ENCODE assay signal across 10 cellular contexts in genomic region chr20:51335329-51335841, GRCh38.
DNase-seq lines count a peak whose midpoint lies in the region; ATAC-seq and TF ChIP-seq lines count a peak whose summit lies in the region.
"Had no signal": no experiment of that assay in that cellular context is flagged by ENCODE, and none has a peak within 500 bp of the region (broad histone marks: within the 10 kb centered on the region; RNA-seq: fewer than 3 reads in every experiment).

No MANE protein-coding gene starts in this region.

- no peaks in the 10 kb centered on the region for H3K9me3 Mint-ChIP-seq in activated CD4-positive, alpha-beta memory T cell treated with anti-CD3 and anti-CD28 coated beads, Interleukin-2, amount 10 ng/mL, durations not matched to agents 7 days and 5 days
- no peaks in the 10 kb centered on the region for H3K9me3 Mint-ChIP-seq in activated T-helper 1 cell treated with anti-CD3 and anti-CD28 coated beads, Interleukin-12 subunit alpha, Interleukin-12 subunit beta, Interleukin-2, Interleukin-4 antibody, amounts not matched to agents 30 ng/mL and 10 ng/mL and 1 ng/mL, durations not matched to agents 14 hours and 24 hours and 36 hours

- H3K9me3 ChIP-seq in mesodermal cell (ENCODE audit: control insufficient read depth, low read length), result no peaks in the 10 kb centered on the region

- no peak overlapping the region for H3K4me3 ChIP-seq in HFF-Myc (replicated peaks; ENCODE audit: low read depth, low read length)
- H3K4me3 ChIP-seq in mesodermal cell (ENCODE audit: extremely low read depth, insufficient read depth, low read length, poor library complexity, severe bottlenecking), result no peak overlapping the region

- no peak for ATAC-seq in GM18907 (IDR thresholded peaks at IDR 0.05; ENCODE audit: unreplicated experiment)
- ATAC-seq: left cardiac atrium had no signal

- no peak for TF ChIP-seq CTCF in HFF-Myc (IDR thresholded peaks at IDR 0.05; ENCODE audit: low read depth, low read length, missing control alignments)

- H3K4me1 ChIP-seq in mesodermal cell (ENCODE audit: control insufficient read depth, insufficient read depth, low read length, poor library complexity, severe bottlenecking), result peaks cover 13% of the 10 kb centered on the region

- H3K36me3 Mint-ChIP-seq in activated CD4-positive, alpha-beta memory T cell treated with anti-CD3 and anti-CD28 coated beads, Interleukin-2, amount 10 ng/mL, durations not matched to agents 7 days and 5 days (ENCODE audit: low read depth), result no peaks in the 10 kb centered on the region
- H3K36me3 Mint-ChIP-seq in activated T-helper 1 cell treated with anti-CD3 and anti-CD28 coated beads, Interleukin-12 subunit alpha, Interleukin-12 subunit beta, Interleukin-2, Interleukin-4 antibody, amounts not matched to agents 30 ng/mL and 10 ng/mL and 1 ng/mL, durations not matched to agents 14 hours and 24 hours and 36 hours (ENCODE audit: low read depth), result no peaks in the 10 kb centered on the region

- no peaks in the 10 kb centered on the region for H3K27me3 Mint-ChIP-seq in activated CD4-positive, alpha-beta memory T cell treated with anti-CD3 and anti-CD28 coated beads, Interleukin-2, amount 10 ng/mL, durations not matched to agents 7 days and 5 days
- H3K27me3 Mint-ChIP-seq in activated T-helper 1 cell treated with anti-CD3 and anti-CD28 coated beads, Interleukin-12 subunit alpha, Interleukin-12 subunit beta, Interleukin-2, Interleukin-4 antibody, amounts not matched to agents 30 ng/mL and 10 ng/mL and 1 ng/mL, durations not matched to agents 14 hours and 24 hours and 36 hours (ENCODE audit: insufficient read depth), result peaks cover 4% of the 10 kb centered on the region

- 70 to 94% methylated on average over 2 to 5 of the region's 8 CpGs for WGBS in mesodermal cell (ENCODE audit: insufficient coverage in 2 of 2), 2 experiments

- POLR2A ChIA-PET in activated CD4-positive, alpha-beta memory T cell treated with anti-CD3 and anti-CD28 coated beads, Interleukin-2, amount 10 ng/mL, durations not matched to agents 7 days and 5 days (lab: Charles Lee), result no interaction called here

- DNase-seq in ELF-1 (ENCODE audit: low read depth, low spot score), result peak; percentile 48
- DNase-seq in HFF-Myc (ENCODE audit: extremely low read depth, low read depth), result peak; percentile 81
- peak; percentile 39 for DNase-seq in activated CD4-positive, alpha-beta memory T cell treated with anti-CD3 and anti-CD28 coated beads, Interleukin-2, amount 10 ng/mL, durations not matched to agents 7 days and 5 days
- no peak for DNase-seq in amygdala (lab: John Stamatoyannopoulos, UW)
- no peak for DNase-seq in NCI-H345 treated with DMSO at 0.1 percent for 48 hours (lab: John Stamatoyannopoulos, UW; ENCODE audit: unreplicated experiment)
- DNase-seq in activated T-helper 1 cell treated with anti-CD3 and anti-CD28 coated beads, Interleukin-12 subunit alpha, Interleukin-12 subunit beta, Interleukin-2, Interleukin-4 antibody, amounts not matched to agents 30 ng/mL and 10 ng/mL and 1 ng/mL, durations not matched to agents 14 hours and 24 hours and 36 hours (ENCODE audit: low spot score), result no peak
- DNase-seq: left cardiac atrium, OCI-M1 had no signal

- H3K4me3 Mint-ChIP-seq in activated CD4-positive, alpha-beta memory T cell treated with anti-CD3 and anti-CD28 coated beads, Interleukin-2, amount 10 ng/mL, durations not matched to agents 7 days and 5 days, result no peak overlapping the region
- H3K4me3 Mint-ChIP-seq in activated T-helper 1 cell treated with anti-CD3 and anti-CD28 coated beads, Interleukin-12 subunit alpha, Interleukin-12 subunit beta, Interleukin-2, Interleukin-4 antibody, amounts not matched to agents 30 ng/mL and 10 ng/mL and 1 ng/mL, durations not matched to agents 14 hours and 24 hours and 36 hours, result no peak overlapping the region

- peak overlapping the region; percentile 70 for H3K27ac ChIP-seq in mesodermal cell (ENCODE audit: low read depth, low read length, severe bottlenecking)

- peaks cover 34% of the 10 kb centered on the region for H3K4me1 Mint-ChIP-seq in activated CD4-positive, alpha-beta memory T cell treated with anti-CD3 and anti-CD28 coated beads, Interleukin-2, amount 10 ng/mL, durations not matched to agents 7 days and 5 days
- H3K4me1 Mint-ChIP-seq in activated T-helper 1 cell treated with anti-CD3 and anti-CD28 coated beads, Interleukin-12 subunit alpha, Interleukin-12 subunit beta, Interleukin-2, Interleukin-4 antibody, amounts not matched to agents 30 ng/mL and 10 ng/mL and 1 ng/mL, durations not matched to agents 14 hours and 24 hours and 36 hours (ENCODE audit: low read depth), result no peaks in the 10 kb centered on the region

- intact Hi-C loops in activated T-helper 1 cell treated with anti-CD3 and anti-CD28 coated beads, Interleukin-12 subunit alpha, Interleukin-12 subunit beta, Interleukin-2, Interleukin-4 antibody, amounts not matched to agents 30 ng/mL and 10 ng/mL and 1 ng/mL, durations not matched to agents 14 hours and 24 hours and 36 hours (cut with micrococcal nuclease), result no loop called here

- H3K36me3 ChIP-seq in mesodermal cell (ENCODE audit: control insufficient read depth, insufficient read depth, low read length), result no peaks in the 10 kb centered on the region

- no peak overlapping the region for H3K27ac Mint-ChIP-seq in activated CD4-positive, alpha-beta memory T cell treated with anti-CD3 and anti-CD28 coated beads, Interleukin-2, amount 10 ng/mL, durations not matched to agents 7 days and 5 days
- H3K27ac Mint-ChIP-seq in activated T-helper 1 cell treated with anti-CD3 and anti-CD28 coated beads, Interleukin-12 subunit alpha, Interleukin-12 subunit beta, Interleukin-2, Interleukin-4 antibody, amounts not matched to agents 30 ng/mL and 10 ng/mL and 1 ng/mL, durations not matched to agents 14 hours and 24 hours and 36 hours, result no peak overlapping the region

- CTCF ChIA-PET in activated CD4-positive, alpha-beta memory T cell treated with anti-CD3 and anti-CD28 coated beads, Interleukin-2, amount 10 ng/mL, durations not matched to agents 7 days and 5 days (lab: Charles Lee), result no interaction called here

Comparison
In these comparisons a context has a peak if more than half of its experiments do, and no peak if none do; other contexts are left out.
1. DNase-seq: peak in ELF-1 (single experiment), HFF-Myc (single experiment) and activated CD4-positive, alpha-beta memory T cell treated with anti-CD3 and anti-CD28 coated beads, Interleukin-2, amount 10 ng/mL, durations not matched to agents 7 days and 5 days (single experiment); none in amygdala (0 of 56), NCI-H345 treated with DMSO at 0.1 percent for 48 hours (single experiment) and activated T-helper 1 cell treated with anti-CD3 and anti-CD28 coated beads, Interleukin-12 subunit alpha, Interleukin-12 subunit beta, Interleukin-2, Interleukin-4 antibody, amounts not matched to agents 30 ng/mL and 10 ng/mL and 1 ng/mL, durations not matched to agents 14 hours and 24 hours and 36 hours (single experiment).